In the genomic region with DNA sequence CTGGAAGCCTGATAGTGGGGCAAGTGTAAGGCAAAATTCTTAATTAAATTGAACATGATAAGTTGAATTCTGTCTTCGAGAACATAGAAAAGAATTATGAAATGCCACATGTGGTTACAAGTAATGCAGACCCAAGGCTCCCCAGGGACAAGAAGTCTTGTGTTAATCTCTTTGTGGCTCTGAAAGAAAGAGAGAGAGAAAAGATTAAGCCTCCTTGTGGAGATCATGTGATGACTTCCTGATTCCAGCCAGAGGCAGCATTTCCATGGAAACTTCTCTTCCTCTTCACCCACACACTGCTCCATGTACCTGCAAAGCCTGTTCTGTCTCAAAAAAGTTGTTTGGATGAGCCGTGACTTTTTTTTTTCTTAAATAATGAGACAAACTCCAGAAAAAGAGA, we compare ENCODE assay signal across 1 cellular context.
TF ChIP-seq lines count a peak whose summit lies in the region.

No MANE protein-coding gene starts in this region.

TF ChIP-seq in HEK293T, 16 proteins besides CTCF, POLR2A, EP300 and RAD21 (continued from another document):
- TF ChIP-seq LEF1 (IDR thresholded peaks at IDR 0.05; ENCODE audit: borderline replicate concordance) (no peak), FOXM1 (IDR thresholded peaks at IDR 0.05; ENCODE audit: borderline replicate concordance) (no peak), TARDBP (IDR thresholded peaks at IDR 0.05) (no peak), BHLHE40 (IDR thresholded peaks at IDR 0.05; ENCODE audit: borderline replicate concordance) (no peak), ZNF384 (IDR thresholded peaks at IDR 0.05) (no peak), L3MBTL2 (conservative IDR thresholded peaks at IDR 0.05) (no peak), NFRKB (IDR thresholded peaks at IDR 0.05) (no peak), CTBP1 (IDR thresholded peaks at IDR 0.05; ENCODE audit: borderline replicate concordance) (no peak), ELF4 (IDR thresholded peaks at IDR 0.05) (no peak), SUZ12 (IDR thresholded peaks at IDR 0.05) (no peak), ARNT (IDR thresholded peaks at IDR 0.05) (no peak)
